Comparison of ENCODE assay signal across 7 cellular contexts in the genomic region with DNA sequence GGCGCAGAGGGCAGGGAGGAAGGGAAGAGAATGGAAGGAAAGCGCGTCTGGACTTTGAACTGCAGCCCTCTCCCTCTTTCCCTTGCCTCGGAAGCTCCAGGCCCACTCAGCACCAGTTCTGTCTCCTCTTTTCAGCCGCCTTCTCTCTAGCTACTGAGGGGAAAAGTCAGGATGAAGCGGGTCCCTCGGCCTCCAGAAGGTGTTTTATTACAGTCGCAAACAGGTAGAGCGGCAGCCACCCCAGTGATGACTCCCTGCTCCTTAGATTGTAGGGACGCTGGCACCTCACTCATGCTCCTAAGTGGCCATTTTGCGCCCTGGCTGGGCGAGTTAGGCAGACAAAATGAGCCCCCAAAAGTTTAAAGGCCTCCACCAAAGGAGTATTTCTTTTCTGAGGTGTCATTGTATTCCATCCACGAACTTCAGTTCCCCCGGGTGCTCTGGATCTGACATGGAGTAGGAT. TPM values are rescaled to one million over a fixed set of nuclear protein-coding genes. Genes with fewer than 3 reads are reported as not detected.
DNase-seq lines count a peak whose midpoint lies in the region; ATAC-seq and TF ChIP-seq lines count a peak whose summit lies in the region.

No MANE protein-coding gene starts in this region.

- no peaks in the 10 kb centered on the region for H3K9me3 Mint-ChIP-seq in IgD-negative memory B cell
- no peaks in the 10 kb centered on the region for H3K9me3 Mint-ChIP-seq in activated naive CD4-positive, alpha-beta T cell treated with anti-CD3 and anti-CD28 coated beads, Interleukin-2, amount 50 U/mL, for 72 hours
- no peaks in the 10 kb centered on the region for H3K9me3 Mint-ChIP-seq in stimulated activated naive CD8-positive, alpha-beta T cell treated with anti-CD3 and anti-CD28 coated beads, Interleukin-15, amount 100 ng/mL, for 72 hours

- peak overlapping the region; percentile 73 for H3K27ac ChIP-seq in iPS-18a (ENCODE audit: low read length)

- H3K27me3 Mint-ChIP-seq in IgD-negative memory B cell, result no peaks in the 10 kb centered on the region
- H3K27me3 Mint-ChIP-seq in stimulated activated naive CD8-positive, alpha-beta T cell treated with anti-CD3 and anti-CD28 coated beads, Interleukin-15, amount 100 ng/mL, for 72 hours, result no peaks in the 10 kb centered on the region

- no peaks in the 10 kb centered on the region for H3K36me3 ChIP-seq in iPS-18a (ENCODE audit: control insufficient read depth, low read depth, low read length)

- peak overlapping the region; percentile 82 for H3K4me3 ChIP-seq in iPS-18a (ENCODE audit: low read length)

- H3K4me3 Mint-ChIP-seq in IgD-negative memory B cell, result peak overlapping the region; percentile 68 to 94 (median 86)
- H3K4me3 Mint-ChIP-seq in stimulated activated naive CD8-positive, alpha-beta T cell treated with anti-CD3 and anti-CD28 coated beads, Interleukin-15, amount 100 ng/mL, for 72 hours, result peak overlapping the region; percentile 83 to 85

- no peaks in the 10 kb centered on the region for H3K9me3 ChIP-seq in iPS-18a (ENCODE audit: control insufficient read depth, low read depth, low read length)

- peaks cover 3% of the 10 kb centered on the region for H3K36me3 Mint-ChIP-seq in IgD-negative memory B cell
- H3K36me3 Mint-ChIP-seq in activated naive CD4-positive, alpha-beta T cell treated with anti-CD3 and anti-CD28 coated beads, Interleukin-2, amount 50 U/mL, for 72 hours, result peaks cover 7 to 20% of the 10 kb centered on the region in 2 donors

- DNase-seq in activated naive CD4-positive, alpha-beta T cell treated with anti-CD3 and anti-CD28 coated beads, Interleukin-2, amount 50 U/mL, for 72 hours (ENCODE audit: low spot score in 2 of 2), result no peak
- DNase-seq in stimulated activated naive CD8-positive, alpha-beta T cell treated with anti-CD3 and anti-CD28 coated beads, Interleukin-15, amount 100 ng/mL, for 72 hours, result no peak
- DNase-seq in omental fat pad (ENCODE audit: low spot score) (no peak), globus pallidus (ENCODE audit: low spot score) (no peak), cerebellar nuclear complex (lab: John Stamatoyannopoulos, UW) (no peak)

- H3K9ac ChIP-seq in iPS-18a (ENCODE audit: low read length), result peak overlapping the region; percentile 81

- ATAC-seq in activated naive CD4-positive, alpha-beta T cell treated with anti-CD3 and anti-CD28 coated beads, Interleukin-2, amount 50 U/mL, for 72 hours, result no peak
- ATAC-seq in stimulated activated naive CD8-positive, alpha-beta T cell treated with anti-CD3 and anti-CD28 coated beads, Interleukin-15, amount 100 ng/mL, for 72 hours, result no peak
- ATAC-seq in omental fat pad (ENCODE audit: low FRiP score), result no peak

- H3K4me1 ChIP-seq in iPS-18a (ENCODE audit: control insufficient read depth, low read depth, low read length), result peaks cover 22% of the 10 kb centered on the region

- H3K27ac Mint-ChIP-seq in IgD-negative memory B cell, result peak overlapping the region; percentile 80 to 97 (median 97)
- peak overlapping the region; percentile 55 to 77 for H3K27ac Mint-ChIP-seq in activated naive CD4-positive, alpha-beta T cell treated with anti-CD3 and anti-CD28 coated beads, Interleukin-2, amount 50 U/mL, for 72 hours
- peak overlapping the region; percentile 76 to 87 for H3K27ac Mint-ChIP-seq in stimulated activated naive CD8-positive, alpha-beta T cell treated with anti-CD3 and anti-CD28 coated beads, Interleukin-15, amount 100 ng/mL, for 72 hours

- H3K27me3 ChIP-seq in iPS-18a (ENCODE audit: control insufficient read depth, insufficient read depth, low read length), result no peaks in the 10 kb centered on the region

- no peak for TF ChIP-seq CTCF in omental fat pad (IDR thresholded peaks at IDR 0.05)

- H3K4me1 Mint-ChIP-seq in IgD-negative memory B cell, result peaks cover 26 to 29% (median 26%) of the 10 kb centered on the region in 3 donors
- peaks cover 49% of the 10 kb centered on the region for H3K4me1 Mint-ChIP-seq in stimulated activated naive CD8-positive, alpha-beta T cell treated with anti-CD3 and anti-CD28 coated beads, Interleukin-15, amount 100 ng/mL, for 72 hours

RNA-seq across cellular contexts. Expression of a gene that starts 0.9 kb away (rescaled TPM):
- polyA plus RNA-seq in IgD-negative memory B cell, result 22.9 TPM
- total RNA-seq in activated naive CD4-positive, alpha-beta T cell treated with anti-CD3 and anti-CD28 coated beads, Interleukin-2, amount 50 U/mL, for 72 hours, result 100 to 1,000 TPM; 122 to 137 TPM
- total RNA-seq in omental fat pad, result 10 to 100 TPM; 55.3 to 96.3 (median 83.9) TPM
